In the genomic region with DNA sequence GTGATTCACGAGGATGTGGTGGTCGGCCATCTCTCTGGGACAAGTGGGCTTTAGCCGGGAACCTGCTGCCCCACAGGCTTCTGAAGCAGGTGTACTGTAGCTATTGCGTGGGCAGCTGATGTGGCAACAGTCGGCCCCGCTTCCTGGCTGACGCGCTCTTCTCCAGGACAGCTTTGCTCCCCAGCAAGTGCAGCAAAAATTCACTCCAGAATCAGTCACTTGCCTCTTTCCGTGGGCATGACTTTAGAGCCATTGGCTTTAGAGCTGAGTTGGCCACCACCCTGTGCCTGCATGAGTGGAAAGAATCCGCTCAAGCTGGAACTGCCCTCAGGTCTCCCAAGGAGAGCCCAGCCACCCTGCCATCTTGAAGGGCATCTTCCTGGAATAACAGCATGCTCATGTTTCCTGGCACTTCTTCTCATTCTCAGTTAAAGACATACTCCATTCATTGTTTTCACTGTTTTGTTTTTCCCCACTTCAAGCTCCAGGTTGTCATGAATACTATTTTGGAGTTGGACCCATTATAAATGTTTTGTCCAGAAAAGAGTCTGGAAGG, we compare ENCODE assay signal across 2 cellular contexts.
TF ChIP-seq lines count a peak whose summit lies in the region.

No MANE protein-coding gene starts in this region.

TF ChIP-seq in GM12891, 5 proteins besides CTCF, POLR2A, EP300 and RAD21 (continued from another document):
- no peak for TF ChIP-seq TAF1 (IDR thresholded peaks at IDR 0.05; ENCODE audit: low read depth, low read length)
- no peak for TF ChIP-seq PAX5 (IDR thresholded peaks at IDR 0.05; ENCODE audit: insufficient read depth, low read length, severe bottlenecking)
- TF ChIP-seq POLR2AphosphoS5 (IDR thresholded peaks at IDR 0.05; ENCODE audit: low read depth, low read length), result no peak

TF ChIP-seq in GM12878, 131 proteins besides CTCF, POLR2A, EP300 and RAD21 (continued from another document):
- TF ChIP-seq, protein P1, sequence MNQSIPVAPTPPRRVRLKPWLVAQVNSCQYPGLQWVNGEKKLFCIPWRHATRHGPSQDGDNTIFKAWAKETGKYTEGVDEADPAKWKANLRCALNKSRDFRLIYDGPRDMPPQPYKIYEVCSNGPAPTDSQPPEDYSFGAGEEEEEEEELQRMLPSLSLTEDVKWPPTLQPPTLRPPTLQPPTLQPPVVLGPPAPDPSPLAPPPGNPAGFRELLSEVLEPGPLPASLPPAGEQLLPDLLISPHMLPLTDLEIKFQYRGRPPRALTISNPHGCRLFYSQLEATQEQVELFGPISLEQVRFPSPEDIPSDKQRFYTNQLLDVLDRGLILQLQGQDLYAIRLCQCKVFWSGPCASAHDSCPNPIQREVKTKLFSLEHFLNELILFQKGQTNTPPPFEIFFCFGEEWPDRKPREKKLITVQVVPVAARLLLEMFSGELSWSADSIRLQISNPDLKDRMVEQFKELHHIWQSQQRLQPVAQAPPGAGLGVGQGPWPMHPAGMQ (IDR thresholded peaks at IDR 0.05; ENCODE audit: borderline replicate concordance), result no peak
- TF ChIP-seq ZNF274 (IDR thresholded peaks at IDR 0.05; ENCODE audit: insufficient read depth, insufficient read length) (no peak), FOS (IDR thresholded peaks at IDR 0.05; ENCODE audit: borderline replicate concordance, extremely low read depth, insufficient read length) (no peak), WRNIP1 (IDR thresholded peaks at IDR 0.05; ENCODE audit: borderline replicate concordance, low read depth, low read length) (no peak), ZBED1 (IDR thresholded peaks at IDR 0.05; ENCODE audit: borderline replicate concordance) (no peak)
